Comparison of ENCODE assay signal across 20 cellular contexts in genomic region chr2:117339980-117340379, GRCh38.
DNase-seq lines count a peak whose midpoint lies in the region; ATAC-seq, FAIRE-seq and TF ChIP-seq lines count a peak whose summit lies in the region.
"Had no signal": no experiment of that assay in that cellular context is flagged by ENCODE, and none has a peak within 500 bp of the region (broad histone marks: within the 10 kb centered on the region; RNA-seq: fewer than 3 reads in every experiment).

No MANE protein-coding gene starts in this region.

- FAIRE-seq in HepG2 (lab: Jason Lieb, UNC): no peak
- FAIRE-seq in frontal cortex (lab: Jason Lieb, UNC): peak; percentile 74
- peak; percentile 85 for FAIRE-seq in small intestine (lab: Jason Lieb, UNC)
- FAIRE-seq: GM12878, GM19239 had no signal

- H3K36me3 ChIP-seq in HepG2 (replicated peaks in 1 of 2; ENCODE audit: control insufficient read depth in 1 of 2, insufficient read depth in 2 of 2, low read length in 2 of 2): no peaks in the 10 kb centered on the region
- H3K36me3 ChIP-seq in right lobe of liver: no peaks in the 10 kb centered on the region
- no peaks in the 10 kb centered on the region for H3K36me3 ChIP-seq in small intestine (ENCODE audit: control insufficient read depth in 2 of 2, insufficient read depth in 2 of 2, low read length in 2 of 2)
- H3K36me3 ChIP-seq: HAP-1 had no signal

- TF ChIP-seq POLR2A in HepG2 (IDR thresholded peaks at IDR 0.05; ENCODE audit: insufficient read depth in 1 of 2, low read depth in 2 of 2, low read length in 2 of 2) (no peak), right lobe of liver (IDR thresholded peaks at IDR 0.05) (no peak)

- DNase-seq in HepG2 (ENCODE audit: low spot score): no peak
- no peak for DNase-seq in right lobe of liver
- no peak for DNase-seq in WTC11 (ENCODE audit: low spot score)
- no peak for DNase-seq in frontal cortex (ENCODE audit: low spot score in 2 of 2)
- DNase-seq in small intestine: no peak
- DNase-seq in 8988T: no peak
- DNase-seq in GM10248 (ENCODE audit: extremely low spot score): no peak
- DNase-seq: C1 segment of cervical spinal cord; Calu3; CD4-positive, alpha-beta memory T cell; COR-L47; DMS53; DMS79 treated with DMSO at 0.1 percent for 48 hours; HFFc6 had no signal

- H3K27ac Mint-ChIP-seq in WTC11: no peak overlapping the region
- H3K27ac Mint-ChIP-seq: CD4-positive, alpha-beta memory T cell; GM23338; HFFc6 had no signal

- H2AFZ ChIP-seq in HepG2 (ENCODE audit: low read length): no peak overlapping the region
- H2AFZ ChIP-seq: GM23338 had no signal

- H3K79me2 ChIP-seq in HepG2 (ENCODE audit: insufficient read depth, low read length): no peaks in the 10 kb centered on the region

- no peak overlapping the region for H3K4me3 ChIP-seq in HepG2 (replicated peaks in 1 of 3; ENCODE audit: insufficient read depth in 1 of 3, low read depth in 2 of 3, low read length in 3 of 3)
- no peak overlapping the region for H3K4me3 ChIP-seq in right lobe of liver
- H3K4me3 ChIP-seq in small intestine (ENCODE audit: low read depth in 1 of 2, low read length in 2 of 2): no peak overlapping the region
- H3K4me3 ChIP-seq: GM12878, GM23338, HAP-1 had no signal

- no peaks in the 10 kb centered on the region for H4K20me1 ChIP-seq in HepG2 (ENCODE audit: insufficient read depth, low read length)

- no peak for TF ChIP-seq RAD21 in HepG2 (CRISPR knock-in tag; IDR thresholded peaks at IDR 0.05)

- TF ChIP-seq EP300 in HepG2 (IDR thresholded peaks at IDR 0.05; ENCODE audit: low read depth in 2 of 2, low read length in 2 of 2) (no peak), HepG2 (CRISPR knock-in tag; IDR thresholded peaks at IDR 0.05; ENCODE audit: borderline replicate concordance) (no peak)

- no peaks in the 10 kb centered on the region for H3K4me1 ChIP-seq in HepG2 (ENCODE audit: insufficient read depth, low read length)
- no peaks in the 10 kb centered on the region for H3K4me1 ChIP-seq in right lobe of liver
- H3K4me1 ChIP-seq in small intestine (ENCODE audit: control insufficient read depth in 2 of 2, insufficient read depth in 1 of 2, low read depth in 1 of 2, low read length in 1 of 2): no peaks in the 10 kb centered on the region
- H3K4me1 ChIP-seq: HAP-1 had no signal

- CTCF ChIA-PET in HepG2 (lab: Yijun Ruan, JAX; ENCODE audit: low intra/inter-chr PET ratio, low total read pairs) (no interaction called here), WTC11 (lab: Charles Lee) (no interaction called here), GM10248 (lab: Yijun Ruan, JAX) (no interaction called here)

- in situ Hi-C loops in HepG2 (cut with HindIII; ENCODE audit: extremely low pct_ligation_motif_present, low pct_unique_long_range_greater_than_20kb): no loop called here

- H3K9me3 Mint-ChIP-seq in WTC11: no peaks in the 10 kb centered on the region
- H3K9me3 Mint-ChIP-seq: GM23338 had no signal

- no peaks in the 10 kb centered on the region for H3K27me3 ChIP-seq in HepG2 (ENCODE audit: control insufficient read depth in 1 of 2, insufficient read depth in 2 of 2, low read length in 2 of 2)
- H3K27me3 ChIP-seq in right lobe of liver: no peaks in the 10 kb centered on the region
- H3K27me3 ChIP-seq in small intestine (ENCODE audit: control insufficient read depth in 2 of 2, insufficient read depth in 2 of 2, low read length in 2 of 2): no peaks in the 10 kb centered on the region

- no peak overlapping the region for H3K9ac ChIP-seq in HepG2 (ENCODE audit: insufficient read depth, low read depth, low read length)

- ATAC-seq in HepG2 (no peak), right lobe of liver (no peak), WTC11 (no peak), HG02623 (IDR thresholded peaks at IDR 0.05; ENCODE audit: unreplicated experiment) (no peak)
- ATAC-seq: GM12878, GM23338 had no signal

- no peak overlapping the region for H3K27ac ChIP-seq in HepG2 (ENCODE audit: extremely low read length, insufficient read depth, low read length)
- no peak overlapping the region for H3K27ac ChIP-seq in right lobe of liver
- H3K27ac ChIP-seq in small intestine (ENCODE audit: low read depth in 1 of 2, low read length in 1 of 2): no peak overlapping the region
- H3K27ac ChIP-seq: 22Rv1 had no signal

- H3K9me3 ChIP-seq in HepG2 (ENCODE audit: low read length): 0 out of 2 replicates have a peak, but pooled peaks cover 5% of the 10 kb centered on the region
- no peaks in the 10 kb centered on the region for H3K9me3 ChIP-seq in right lobe of liver
- H3K9me3 ChIP-seq in small intestine (ENCODE audit: control insufficient read depth, low read depth): no peaks in the 10 kb centered on the region
- H3K9me3 ChIP-seq: HAP-1 had no signal

- H3K4me3 Mint-ChIP-seq in WTC11: no peak overlapping the region
- H3K4me3 Mint-ChIP-seq: CD4-positive, alpha-beta memory T cell; GM23338; HFFc6 had no signal

- POLR2A ChIA-PET in HepG2 (lab: Yijun Ruan, JAX): no interaction called here
- POLR2A ChIA-PET in WTC11 (lab: Charles Lee): no interaction called here
- POLR2A ChIA-PET in GM10248 (lab: Yijun Ruan, JAX): no interaction called here

- no peak for TF ChIP-seq CTCF in HepG2 (CRISPR knock-in tag; IDR thresholded peaks at IDR 0.05)
- TF ChIP-seq CTCF in right lobe of liver (IDR thresholded peaks at IDR 0.05): no peak
- no peak for TF ChIP-seq CTCF in WTC11 (IDR thresholded peaks at IDR 0.05)
- TF ChIP-seq CTCF in GM10248 (IDR thresholded peaks at IDR 0.05; ENCODE audit: control extremely low read depth, extremely low read depth, low read depth, missing control alignments): no peak

- no peaks in the 10 kb centered on the region; the same call in 1 of the 2 replicates for H3K27me3 Mint-ChIP-seq in WTC11 (ENCODE audit: low read depth)
- H3K27me3 Mint-ChIP-seq: CD4-positive, alpha-beta memory T cell had no signal

- intact Hi-C loops in HepG2 (cut with micrococcal nuclease; ENCODE audit: unreplicated experiment) (no loop called here), right lobe of liver (cut with DNase I) (no loop called here)

- WGBS in HepG2 (ENCODE audit: low lambda C conversion rate): 15% methylated on average over 3 of the region's 3 CpGs
- WGBS in right lobe of liver (ENCODE audit: insufficient coverage, low coverage, low lambda C conversion rate, missing lambda C conversion rate): 38% methylated on average over 3 of the region's 3 CpGs
- whole genome bisulfite sequencing in small intestine, 3 donors: 78 to 89% (median 80%) methylated on average over 3 of the region's 3 CpGs

- BruUV-seq in HepG2 (replicated peaks; lab: Mats Ljungman, UMichigan): no TSS peak

- no peaks in the 10 kb centered on the region for H3K4me1 Mint-ChIP-seq in WTC11
- H3K4me1 Mint-ChIP-seq: CD4-positive, alpha-beta memory T cell; GM23338 had no signal

- H3K36me3 Mint-ChIP-seq in WTC11: no peaks in the 10 kb centered on the region
- H3K36me3 Mint-ChIP-seq: CD4-positive, alpha-beta memory T cell had no signal

- H3K4me2 ChIP-seq in HepG2 (ENCODE audit: low read depth, low read length): no peak overlapping the region
- H3K4me2 ChIP-seq: GM23338 had no signal

TF ChIP-seq in HepG2, 621 proteins besides CTCF, POLR2A, EP300 and RAD21 (continues in another document):
- TF ChIP-seq MED13 (CRISPR knock-in tag; IDR thresholded peaks at IDR 0.05): no peak

TF ChIP-seq in WTC11, 78 proteins besides CTCF, POLR2A, EP300 and RAD21:
- TF ChIP-seq HMGA2 (CRISPR knock-in tag; IDR thresholded peaks at IDR 0.05) (peak; percentile 96), ZNF317 (CRISPR knock-in tag; IDR thresholded peaks at IDR 0.05; ENCODE audit: borderline replicate concordance, low read depth) (no peak)
